ENCODE assay signal across 22 cellular contexts in the genomic region with DNA sequence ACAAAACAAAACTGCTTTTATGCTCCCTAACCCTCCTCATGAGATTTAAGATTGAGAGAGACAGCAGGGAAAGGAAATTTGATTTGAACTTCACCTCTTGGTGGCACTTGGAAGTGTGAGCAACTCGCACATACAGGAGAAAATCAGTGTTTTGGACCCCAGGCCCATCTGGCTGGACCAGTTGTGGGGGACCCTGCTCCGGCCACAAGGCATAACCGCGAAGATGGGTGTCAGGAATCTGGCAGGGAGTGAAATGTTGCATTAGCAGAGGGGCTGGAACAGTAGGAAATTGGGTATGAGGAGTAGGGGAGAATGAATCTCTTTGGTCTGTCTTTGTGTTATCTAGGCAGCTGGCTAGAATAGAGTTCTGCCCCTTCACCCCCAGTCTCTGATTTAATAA. TPM values are rescaled to one million over a fixed set of nuclear protein-coding genes. Genes with fewer than 3 reads are reported as not detected.
"Had no signal": no experiment of that assay in that cellular context is flagged by ENCODE, and none has a peak within 500 bp of the region (broad histone marks: within the 10 kb centered on the region; RNA-seq: fewer than 3 reads in every experiment).

No MANE protein-coding gene starts in this region.

- H3K4me1 ChIP-seq: SJSA1 had no signal

- H3K27me3 ChIP-seq: SJSA1 had no signal

- H3K27ac ChIP-seq: SJSA1, SK-N-MC had no signal

- H3K4me3 ChIP-seq: SJSA1, SK-N-MC had no signal

- H3K9me3 ChIP-seq: SJSA1 had no signal

- DNase-seq: KBM-7, NCI-H1092, NCI-H1105 treated with DMSO at 0.1 percent for 48 hours, NCI-H1417 treated with DMSO at 0.1 percent for 48 hours, NCI-H146, NCI-H1694 treated with DMSO at 0.1 percent for 48 hours, NCI-H1930, NCI-H2081, NCI-H2107, NCI-H2227 treated with DMSO at 0.1 percent for 48 hours, NCI-H524, NCI-H69, NCI-H774, Right ventricle myocardium superior, RPMI8226, SIG-M5 had no signal

RNA-seq across cellular contexts. Expression of gene CIROP, which starts 1.2 kb away (rescaled TPM):
- total RNA-seq: HT1080, LHCN-M2, MCF 10A, NCI-H460, Right ventricle myocardium superior, SJSA1 had no signal

RNA-seq across cellular contexts. Expression of gene CEBPE, which starts 15.5 kb away (rescaled TPM):
- total RNA-seq: HT1080, MCF 10A, NCI-H460, Right ventricle myocardium superior, SJSA1 had no signal
